1 cellular context compared by ENCODE assay signal in genomic region chr14:105482486-105483110, GRCh38.
TF ChIP-seq lines count a peak whose summit lies in the region.

No MANE protein-coding gene starts in this region.

TF ChIP-seq in GM12878, 131 proteins besides CTCF, POLR2A, EP300 and RAD21:
- TF ChIP-seq CBFB (IDR thresholded peaks at IDR 0.05; ENCODE audit: low read depth) (no peak), RELB (IDR thresholded peaks at IDR 0.05; ENCODE audit: low read depth) (no peak), TARDBP (IDR thresholded peaks at IDR 0.05; ENCODE audit: borderline replicate concordance) (no peak), BCL3 (IDR thresholded peaks at IDR 0.05; ENCODE audit: borderline replicate concordance, insufficient read depth, low read depth, low read length, poor library complexity, severe bottlenecking) (no peak), ZBED1 (IDR thresholded peaks at IDR 0.05; ENCODE audit: borderline replicate concordance) (no peak), YBX1 (IDR thresholded peaks at IDR 0.05) (no peak), RFX5 (IDR thresholded peaks at IDR 0.05; ENCODE audit: low read depth, low read length) (no peak)
